In the genomic region with DNA sequence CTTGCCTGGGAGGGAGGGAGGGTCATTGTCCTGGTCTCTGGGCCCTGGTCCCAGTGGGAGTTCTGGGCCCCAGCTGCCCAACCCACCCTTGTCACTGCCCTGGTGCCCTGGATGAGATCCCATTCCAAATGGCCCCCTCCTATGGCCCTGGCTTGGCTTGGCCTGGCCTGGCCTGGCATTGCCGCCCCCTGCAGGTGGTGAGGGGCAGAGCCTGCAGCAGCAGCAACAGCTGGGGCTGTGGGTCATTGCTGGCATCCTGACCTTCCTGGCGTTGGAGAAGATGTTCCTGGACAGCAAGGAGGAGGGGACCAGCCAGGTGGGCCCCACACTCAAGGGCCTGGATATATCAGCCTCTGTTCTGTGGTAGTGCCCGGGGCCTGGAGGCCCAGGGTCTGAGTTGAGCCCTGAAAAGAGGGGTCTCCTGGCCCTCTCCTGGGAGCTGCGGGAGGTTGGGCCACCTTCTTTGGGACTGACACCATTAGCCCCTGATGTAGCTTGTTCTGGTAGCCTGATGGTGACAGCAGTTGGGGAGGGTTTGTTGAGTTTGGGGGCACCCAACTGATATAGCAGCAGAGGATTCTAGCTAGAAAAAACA, we compare ENCODE assay signal across 9 cellular contexts. TPM values are rescaled to one million over a fixed set of nuclear protein-coding genes. Genes with fewer than 3 reads are reported as not detected.
DNase-seq lines count a peak whose midpoint lies in the region; ATAC-seq and TF ChIP-seq lines count a peak whose summit lies in the region.
"Had no signal": no experiment of that assay in that cellular context is flagged by ENCODE, and none has a peak within 500 bp of the region (broad histone marks: within the 10 kb centered on the region; RNA-seq: fewer than 3 reads in every experiment).

No MANE protein-coding gene starts in this region.

- ATAC-seq in HG03521 (IDR thresholded peaks at IDR 0.05; ENCODE audit: unreplicated experiment) (no peak), HG02970 (IDR thresholded peaks at IDR 0.05; ENCODE audit: low FRiP score, unreplicated experiment) (no peak)

- no peak overlapping the region for H3K27ac ChIP-seq in prostate gland
- H3K27ac ChIP-seq: SK-N-MC had no signal

- DNase-seq in DMS53 treated with DMSO at 0.1 percent for 48 hours (lab: John Stamatoyannopoulos, UW; ENCODE audit: unreplicated experiment) (peak; percentile 10), HuH-7 (ENCODE audit: low spot score) (peak; percentile 85), erythroblast (lab: John Stamatoyannopoulos, UW) (peak; percentile 55 to 73), prostate gland (ENCODE audit: low spot score) (no peak), GF-D8 (lab: John Stamatoyannopoulos, UW) (no peak)
- peak; percentile 66 for DNase-seq in activated CD4-positive, alpha-beta T cell treated with anti-CD3 and anti-CD28 coated beads, Interleukin-2, amount 10 ng/mL, durations not matched to agents 7 days and 5 days

- no peak overlapping the region for H3K4me3 Mint-ChIP-seq in activated CD4-positive, alpha-beta T cell treated with anti-CD3 and anti-CD28 coated beads, Interleukin-2, amount 10 ng/mL, durations not matched to agents 7 days and 5 days

- no peaks in the 10 kb centered on the region for H3K27me3 ChIP-seq in prostate gland (replicated peaks; ENCODE audit: insufficient read depth)

- TF ChIP-seq CTCF in prostate gland (IDR thresholded peaks at IDR 0.05), result peak; percentile 34 to 62 (median 46)

- TF ChIP-seq POLR2A in erythroblast (IDR thresholded peaks at IDR 0.05; ENCODE audit: low read length) (no peak), prostate gland (IDR thresholded peaks at IDR 0.05) (no peak)

- peaks cover 12% of the 10 kb centered on the region for H3K4me1 Mint-ChIP-seq in activated CD4-positive, alpha-beta T cell treated with anti-CD3 and anti-CD28 coated beads, Interleukin-2, amount 10 ng/mL, durations not matched to agents 7 days and 5 days

- no peaks in the 10 kb centered on the region for H3K9me3 Mint-ChIP-seq in activated CD4-positive, alpha-beta T cell treated with anti-CD3 and anti-CD28 coated beads, Interleukin-2, amount 10 ng/mL, durations not matched to agents 7 days and 5 days

- intact Hi-C loops in prostate gland (cut with DNase I), result no loop called here

- peaks cover 8% of the 10 kb centered on the region for H3K4me1 ChIP-seq in prostate gland (replicated peaks)

- H3K27ac Mint-ChIP-seq in activated CD4-positive, alpha-beta T cell treated with anti-CD3 and anti-CD28 coated beads, Interleukin-2, amount 10 ng/mL, durations not matched to agents 7 days and 5 days, result no peak overlapping the region

- no peak overlapping the region for H3K4me3 ChIP-seq in prostate gland
- H3K4me3 ChIP-seq: SK-N-MC had no signal

- H3K36me3 Mint-ChIP-seq in activated CD4-positive, alpha-beta T cell treated with anti-CD3 and anti-CD28 coated beads, Interleukin-2, amount 10 ng/mL, durations not matched to agents 7 days and 5 days (ENCODE audit: low read depth), result peaks cover 5% of the 10 kb centered on the region

- H3K9me3 ChIP-seq in prostate gland, result no peaks in the 10 kb centered on the region

- 66% methylated on average over 4 of the region's 4 CpGs for WGBS in prostate gland

- H3K27me3 Mint-ChIP-seq in activated CD4-positive, alpha-beta T cell treated with anti-CD3 and anti-CD28 coated beads, Interleukin-2, amount 10 ng/mL, durations not matched to agents 7 days and 5 days, result no peaks in the 10 kb centered on the region

- peaks cover 0 to 3% of the 10 kb centered on the region in 2 donors for H3K36me3 ChIP-seq in prostate gland

- CTCF ChIA-PET in activated CD4-positive, alpha-beta T cell treated with anti-CD3 and anti-CD28 coated beads, Interleukin-2, amount 10 ng/mL, durations not matched to agents 7 days and 5 days (lab: Charles Lee), result interaction anchor here (0.6 to 3.7 kb wide), 14 partner anchors 12 to 568 kb away, joined by 3 to 47 read pairs (median 4); a partner anchor contains a TSS

- POLR2A ChIA-PET in activated CD4-positive, alpha-beta T cell treated with anti-CD3 and anti-CD28 coated beads, Interleukin-2, amount 10 ng/mL, durations not matched to agents 7 days and 5 days (lab: Charles Lee), result interaction anchor here (0.7 kb wide), 1 partner anchor 12 kb away, joined by 3 read pairs; no protein-coding TSS in a partner anchor

RNA-seq across cellular contexts. Expression of a gene that starts 3.9 kb away (rescaled TPM):
- 10 to 100 TPM; 22.4 to 28.1 TPM for total RNA-seq in activated CD4-positive, alpha-beta T cell treated with anti-CD3 and anti-CD28 coated beads, Interleukin-2, amount 10 ng/mL, durations not matched to agents 7 days and 5 days
- total RNA-seq in prostate gland, result 10 to 100 TPM; 53.1 to 93.7 TPM

RNA-seq across cellular contexts. Expression of a gene that starts 14.0 kb away (rescaled TPM):
- 100 to 1,000 TPM; 153 to 162 TPM for total RNA-seq in activated CD4-positive, alpha-beta T cell treated with anti-CD3 and anti-CD28 coated beads, Interleukin-2, amount 10 ng/mL, durations not matched to agents 7 days and 5 days
- 100 to 1,000 TPM in 1 of 2 donors, 10 to 100 TPM in 1; 99.2 to 133 TPM for total RNA-seq in prostate gland

RNA-seq across cellular contexts. Expression of a gene that starts 33.9 kb away (rescaled TPM):
- total RNA-seq in activated CD4-positive, alpha-beta T cell treated with anti-CD3 and anti-CD28 coated beads, Interleukin-2, amount 10 ng/mL, durations not matched to agents 7 days and 5 days, result not detected
- 10 to 100 TPM in 1 of 2 donors, 1 to 10 TPM in 1; 6.8 to 13.4 TPM for total RNA-seq in prostate gland

RNA-seq across cellular contexts. Expression of a gene that starts 36.7 kb away (rescaled TPM):
- under 1 TPM; 0.48 to 0.50 TPM for total RNA-seq in activated CD4-positive, alpha-beta T cell treated with anti-CD3 and anti-CD28 coated beads, Interleukin-2, amount 10 ng/mL, durations not matched to agents 7 days and 5 days
- total RNA-seq in prostate gland, result 1 to 10 TPM in 1 of 2 donors, not detected in 1; 1.3 TPM

RNA-seq across cellular contexts. Expression of a gene that starts 59.7 kb away (rescaled TPM):
- total RNA-seq in activated CD4-positive, alpha-beta T cell treated with anti-CD3 and anti-CD28 coated beads, Interleukin-2, amount 10 ng/mL, durations not matched to agents 7 days and 5 days, result not detected
- total RNA-seq in prostate gland, result under 1 TPM in 1 of 2 donors, not detected in 1; 0.91 TPM

Comparison
In these comparisons a context has a peak if more than half of its experiments do, and no peak if none do; other contexts are left out.
1. DNase-seq: peak in DMS53 treated with DMSO at 0.1 percent for 48 hours (single experiment), HuH-7 (single experiment), activated CD4-positive, alpha-beta T cell treated with anti-CD3 and anti-CD28 coated beads, Interleukin-2, amount 10 ng/mL, durations not matched to agents 7 days and 5 days (single experiment) and erythroblast (2 of 2); none in prostate gland (single experiment) and GF-D8 (single experiment).
2. RNA of a gene that starts 33.9 kb away (total RNA-seq): 6.8 to 13.4 TPM in prostate gland; not detected in activated CD4-positive, alpha-beta T cell treated with anti-CD3 and anti-CD28 coated beads, Interleukin-2, amount 10 ng/mL, durations not matched to agents 7 days and 5 days; every median in the first group is over 4 times any median in the second.